ENCODE assay signal across 13 cellular contexts in genomic region chr1:89254658-89255287, GRCh38. TPM values are rescaled to one million over a fixed set of nuclear protein-coding genes. Genes with fewer than 3 reads are reported as not detected.
DNase-seq lines count a peak whose midpoint lies in the region; ATAC-seq and TF ChIP-seq lines count a peak whose summit lies in the region.
"Had no signal": no experiment of that assay in that cellular context is flagged by ENCODE, and none has a peak within 500 bp of the region (broad histone marks: within the 10 kb centered on the region; RNA-seq: fewer than 3 reads in every experiment).

No MANE protein-coding gene starts in this region.

- CTCF ChIA-PET in A673 (lab: Charles Lee), result no interaction called here
- CTCF ChIA-PET in HEK293T (lab: Yijun Ruan, JAX), result no interaction called here

- no peak overlapping the region for H3K4me3 ChIP-seq in A673 (ENCODE audit: low read depth, low read length, poor library complexity, severe bottlenecking)
- H3K4me3 ChIP-seq in cardiac fibroblast (replicated peaks in 1 of 2; ENCODE audit: low read depth in 2 of 2, low read length in 2 of 2), result no peak overlapping the region

- intact Hi-C loops in A673 (cut with micrococcal nuclease; ENCODE audit: unreplicated experiment), result no loop called here

- no peaks in the 10 kb centered on the region for H3K9me3 ChIP-seq in A673 (ENCODE audit: low read depth, low read length, poor library complexity, severe bottlenecking)

- no peak for ATAC-seq in HG03378 (IDR thresholded peaks at IDR 0.05; ENCODE audit: unreplicated experiment)
- ATAC-seq: foreskin keratinocyte had no signal

- TF ChIP-seq CTCF in A673 (conservative IDR thresholded peaks at IDR 0.05; ENCODE audit: low read depth, low read length) (no peak), cardiac fibroblast (IDR thresholded peaks at IDR 0.05; ENCODE audit: low read depth, low read length) (no peak)

- POLR2A ChIA-PET in A673 (lab: Charles Lee; ENCODE audit: low non-redundant PET), result no interaction called here
- POLR2A ChIA-PET in HEK293T (lab: Yijun Ruan, JAX), result no interaction called here

- no peaks in the 10 kb centered on the region for H3K27me3 ChIP-seq in A673 (replicated peaks; ENCODE audit: insufficient read depth, low read depth, low read length, poor library complexity)

- H3K27ac ChIP-seq in A673 (ENCODE audit: low read depth, low read length, poor library complexity, severe bottlenecking), result no peak overlapping the region
- H3K27ac ChIP-seq: foreskin keratinocyte had no signal

- no TSS peak for BruUV-seq in A673 (replicated peaks; lab: Mats Ljungman, UMichigan)

- DNase-seq in A673 (ENCODE audit: low spot score), result peak; percentile 75
- DNase-seq in HT1080 (ENCODE audit: low read depth), result peak; percentile 27
- DNase-seq in NCI-H226, result peak; percentile 28
- DNase-seq in cardiac fibroblast (ENCODE audit: low read depth in 2 of 2), result peak; percentile 41 to 45
- no peak for DNase-seq in HEK293T (ENCODE audit: extremely low spot score)
- DNase-seq in HuH-7 (ENCODE audit: low spot score), result no peak
- no peak for DNase-seq in occipital lobe (lab: John Stamatoyannopoulos, UW)
- DNase-seq: foreskin keratinocyte, H9, naive B cell, NCI-H524 treated with DMSO at 0.1 percent for 48 hours, SIG-M5 had no signal

- peaks cover 4% of the 10 kb centered on the region for H3K4me1 ChIP-seq in A673 (ENCODE audit: insufficient read depth, low read length, poor library complexity, severe bottlenecking)
- H3K4me1 ChIP-seq: foreskin keratinocyte had no signal

- no peaks in the 10 kb centered on the region for H3K36me3 ChIP-seq in A673 (ENCODE audit: insufficient read depth, low read length, poor library complexity, severe bottlenecking)

TF ChIP-seq in HEK293T, 16 proteins besides CTCF, POLR2A, EP300 and RAD21:
- no peak for TF ChIP-seq FOXK2 (IDR thresholded peaks at IDR 0.05)
- no peak for TF ChIP-seq CTBP1 (IDR thresholded peaks at IDR 0.05; ENCODE audit: borderline replicate concordance)
- TF ChIP-seq ARNT (IDR thresholded peaks at IDR 0.05), result no peak
- TF ChIP-seq BHLHE40 (IDR thresholded peaks at IDR 0.05; ENCODE audit: borderline replicate concordance), result no peak
- TF ChIP-seq NFRKB (IDR thresholded peaks at IDR 0.05), result no peak

RNA-seq across cellular contexts. Expression of gene GBP5, which starts 17.9 kb away (rescaled TPM):
- total RNA-seq in A673 (2021) (0.09 TPM in 1 of 2 replicates, not detected in the other), occipital lobe (1.6 TPM)
- 0.13 and 0.18 TPM in 2 replicates for total RNA-seq in HT1080 (2014; rRNA removed; shearing (Covaris generic))
- not detected in 2 replicates for polyA plus RNA-seq in HT1080 (2015; cell fraction: cytosol; rRNA removed)
- 0.07 and 0.24 TPM in 2 replicates for polyA plus RNA-seq in HT1080 (2015; cell fraction: nucleus; rRNA removed)
- total RNA-seq: foreskin keratinocyte, H9 had no signal
- polyA plus RNA-seq: foreskin keratinocyte had no signal

RNA-seq across cellular contexts. Expression of gene GBP4, which starts 56.0 kb away (rescaled TPM):
- total RNA-seq in A673 (2021), result 0.79 and 1.7 TPM in 2 replicates
- total RNA-seq in HT1080 (2014; rRNA removed; shearing (Covaris generic)), result 0.02 and 0.10 TPM in 2 replicates
- not detected in 2 replicates for polyA plus RNA-seq in HT1080 (2015; cell fraction: cytosol; rRNA removed)
- 0.02 TPM in 1 of 2 replicates, not detected in the other for polyA plus RNA-seq in HT1080 (2015; cell fraction: nucleus; rRNA removed)
- total RNA-seq in occipital lobe, result 2.2 TPM
- total RNA-seq: H9 had no signal

Comparison
In these comparisons a context has a peak if more than half of its experiments do, and no peak if none do; other contexts are left out.
1. DNase-seq: peak in A673 (single experiment), HT1080 (single experiment), NCI-H226 (single experiment) and cardiac fibroblast (2 of 2); none in HEK293T (single experiment), HuH-7 (single experiment) and occipital lobe (single experiment).